Comparison of ENCODE assay signal across 8 cellular contexts in genomic region chr10:99731296-99732032, GRCh38. TPM values are rescaled to one million over a fixed set of nuclear protein-coding genes. Genes with fewer than 3 reads are reported as not detected.
A peak's percentile ranks its signal among the peaks of the same experiment; 100 is the strongest.
DNase-seq lines count a peak whose midpoint lies in the region; TF ChIP-seq lines count a peak whose summit lies in the region.

No MANE protein-coding gene starts in this region.

- H3K36me3 Mint-ChIP-seq in activated naive CD4-positive, alpha-beta T cell treated with anti-CD3 and anti-CD28 coated beads for 36 hours (ENCODE audit: low read depth), result peaks cover 30% of the 10 kb centered on the region

- peak overlapping the region; percentile 92 for H2AFZ ChIP-seq in neuronal stem cell (ENCODE audit: low read length)

- no peak overlapping the region for H2BK12ac ChIP-seq in neuronal stem cell (ENCODE audit: low read length)

- H3K23ac ChIP-seq in neuronal stem cell (ENCODE audit: low read depth, low read length, poor library complexity), result no peak overlapping the region

- H3K9ac ChIP-seq in neuronal stem cell (ENCODE audit: low read depth, low read length, poor library complexity), result peak overlapping the region; percentile 87

- TF ChIP-seq CTCF in NB4 (IDR thresholded peaks at IDR 0.05; ENCODE audit: low read depth, low read length) (no peak), GM20000 (IDR thresholded peaks at IDR 0.05; ENCODE audit: extremely low read depth, missing control alignments) (no peak)

- no peak overlapping the region for H4K8ac ChIP-seq in neuronal stem cell (ENCODE audit: low read depth, low read length)

- H3K79me1 ChIP-seq in neuronal stem cell (ENCODE audit: low read depth, low read length), result peaks cover 3% of the 10 kb centered on the region

- CTCF ChIA-PET in activated naive CD4-positive, alpha-beta T cell treated with anti-CD3 and anti-CD28 coated beads for 36 hours (lab: Charles Lee), result interaction anchor here (0.6 to 2.3 kb wide), 7 partner anchors 8 to 296 kb away, joined by 3 to 14 read pairs (median 4); no protein-coding TSS in a partner anchor

- peak overlapping the region; percentile 48 for H3K18ac ChIP-seq in neuronal stem cell (ENCODE audit: low read length)

- intact Hi-C loops in activated naive CD4-positive, alpha-beta T cell treated with anti-CD3 and anti-CD28 coated beads for 36 hours (cut with micrococcal nuclease), result loop anchor here (1.0 to 5.0 kb wide), 9 partner anchors 72 to 1596 kb away; partner anchors contain the start of genes DNMBP, ENTPD7, ERLIN1 and GOT1

- no peak overlapping the region for H2BK120ac ChIP-seq in neuronal stem cell (ENCODE audit: low read depth, low read length)

- H3K14ac ChIP-seq in neuronal stem cell (ENCODE audit: low read length), result no peak overlapping the region

- peak overlapping the region; percentile 48 for H3K4me2 ChIP-seq in neuronal stem cell (ENCODE audit: insufficient read depth, low read length, poor library complexity, severe bottlenecking)

- H3K4me1 Mint-ChIP-seq in activated naive CD4-positive, alpha-beta T cell treated with anti-CD3 and anti-CD28 coated beads for 36 hours (ENCODE audit: low read depth), result peaks cover 31% of the 10 kb centered on the region

- H3K27ac ChIP-seq in effector memory CD4-positive, alpha-beta T cell (ENCODE audit: insufficient read depth, low read length, poor library complexity, severe bottlenecking), result peak overlapping the region; percentile 89
- H3K27ac ChIP-seq in neuronal stem cell (replicated peaks; ENCODE audit: low read length), result peak overlapping the region; percentile 68

- H3K4ac ChIP-seq in neuronal stem cell (ENCODE audit: low read length), result no peak overlapping the region

- no peaks in the 10 kb centered on the region for H3K27me3 ChIP-seq in effector memory CD4-positive, alpha-beta T cell (replicated peaks; ENCODE audit: control insufficient read depth, insufficient read depth, low read length, poor library complexity, severe bottlenecking)
- no peaks in the 10 kb centered on the region for H3K27me3 ChIP-seq in neuronal stem cell (ENCODE audit: control insufficient read depth in 3 of 3, insufficient read depth in 3 of 3, low read depth in 1 of 3, low read length in 3 of 3)

- H4K91ac ChIP-seq in neuronal stem cell (ENCODE audit: low read depth, low read length, poor library complexity), result no peak overlapping the region

- peak overlapping the region; percentile 96 for H3K27ac Mint-ChIP-seq in activated naive CD4-positive, alpha-beta T cell treated with anti-CD3 and anti-CD28 coated beads for 36 hours

- H2BK5ac ChIP-seq in neuronal stem cell (ENCODE audit: low read length), result no peak overlapping the region

- peak overlapping the region; percentile 99 for H3K4me3 Mint-ChIP-seq in activated naive CD4-positive, alpha-beta T cell treated with anti-CD3 and anti-CD28 coated beads for 36 hours

- peaks cover 12% of the 10 kb centered on the region for H3K36me3 ChIP-seq in effector memory CD4-positive, alpha-beta T cell (ENCODE audit: control insufficient read depth, insufficient read depth, low read length)
- H3K36me3 ChIP-seq in neuronal stem cell (replicated peaks in 1 of 2; ENCODE audit: control insufficient read depth in 2 of 2, insufficient read depth in 2 of 2, low read length in 2 of 2), result peaks cover 6 to 38% of the 10 kb centered on the region in 2 donors

- no peaks in the 10 kb centered on the region for H3K27me3 Mint-ChIP-seq in activated naive CD4-positive, alpha-beta T cell treated with anti-CD3 and anti-CD28 coated beads for 36 hours (ENCODE audit: low read depth)

- H3K4me3 ChIP-seq in NB4 (ENCODE audit: low read depth, low read length) (peak overlapping the region; percentile 89), neuronal stem cell (ENCODE audit: low read length in 2 of 2) (peak overlapping the region; percentile 83 to 88)
- H3K4me3 ChIP-seq in effector memory CD4-positive, alpha-beta T cell (ENCODE audit: insufficient read depth, low read depth, low read length, poor library complexity, severe bottlenecking), result peak overlapping the region; percentile 90

- no peaks in the 10 kb centered on the region for H3K9me3 Mint-ChIP-seq in activated naive CD4-positive, alpha-beta T cell treated with anti-CD3 and anti-CD28 coated beads for 36 hours

- no peak overlapping the region for H2AK5ac ChIP-seq in neuronal stem cell (ENCODE audit: low read depth, low read length)

- WGBS in neuronal stem cell (ENCODE audit: extremely low coverage in 2 of 2, insufficient read length in 2 of 2, insufficient replicate concordance in 1 of 2), 2 donors, result no CpG with 5 or more reads among the region's 16 CpGs

- no peaks in the 10 kb centered on the region for H3K9me3 ChIP-seq in effector memory CD4-positive, alpha-beta T cell (ENCODE audit: control insufficient read depth, low read length)
- H3K9me3 ChIP-seq in neuronal stem cell (replicated peaks in 1 of 2; ENCODE audit: control insufficient read depth in 2 of 2, insufficient read depth in 1 of 2, low read depth in 1 of 2, low read length in 2 of 2), result no peaks in the 10 kb centered on the region

- no peak for TF ChIP-seq POLR2A in NB4 (IDR thresholded peaks at IDR 0.05; ENCODE audit: extremely low read depth, insufficient read length)

- no peak overlapping the region for H2BK15ac ChIP-seq in neuronal stem cell (ENCODE audit: low read length)

- H3K4me1 ChIP-seq in effector memory CD4-positive, alpha-beta T cell (ENCODE audit: control insufficient read depth, insufficient read depth, low read length, poor library complexity, severe bottlenecking), result peaks cover 12% of the 10 kb centered on the region
- peaks cover 0 to 3% of the 10 kb centered on the region in 2 donors for H3K4me1 ChIP-seq in neuronal stem cell (ENCODE audit: control insufficient read depth in 2 of 2, insufficient read depth in 1 of 2, low read depth in 1 of 2, low read length in 2 of 2)

- DNase-seq in activated naive CD4-positive, alpha-beta T cell treated with anti-CD3 and anti-CD28 coated beads for 36 hours, result no peak
- no peak for DNase-seq in activated naive CD4-positive, alpha-beta T cell treated with anti-CD3 and anti-CD28 coated beads, Interleukin-2, amount 50 U/mL, for 16 hours
- DNase-seq in NB4 (ENCODE audit: low read depth) (peak; percentile 30), neuronal stem cell (ENCODE audit: low spot score) (no peak), cerebellar nuclear complex (lab: John Stamatoyannopoulos, UW) (no peak), GM20000 (ENCODE audit: low spot score) (no peak)
- no peak for DNase-seq in effector memory CD4-positive, alpha-beta T cell
- no peak for DNase-seq in activated CD4-positive, alpha-beta T cell treated with anti-CD3 and anti-CD28 coated beads for 1 hour

RNA-seq across cellular contexts. Expression of gene COX15, which starts 0.5 kb away (rescaled TPM):
- total RNA-seq in activated naive CD4-positive, alpha-beta T cell treated with anti-CD3 and anti-CD28 coated beads for 36 hours, result 10 to 100 TPM; 36.3 to 38.8 TPM
- polyA plus RNA-seq in neuronal stem cell (2013, experiment 1 of 2), result 19.8 TPM
- polyA plus RNA-seq in neuronal stem cell (2013, experiment 2 of 2), result 20.1 TPM

RNA-seq across cellular contexts. Expression of gene CUTC, which starts 0.6 kb away (rescaled TPM):
- 10 to 100 TPM; 21.6 to 21.9 TPM for total RNA-seq in activated naive CD4-positive, alpha-beta T cell treated with anti-CD3 and anti-CD28 coated beads for 36 hours
- 20.2 TPM for polyA plus RNA-seq in neuronal stem cell (2013, experiment 1 of 2)
- polyA plus RNA-seq in neuronal stem cell (2013, experiment 2 of 2), result 20.4 TPM

RNA-seq across cellular contexts. Expression of gene ABCC2, which starts 51.0 kb away (rescaled TPM):
- total RNA-seq in activated naive CD4-positive, alpha-beta T cell treated with anti-CD3 and anti-CD28 coated beads for 36 hours, result under 1 TPM; 0.20 to 0.64 TPM
- polyA plus RNA-seq in neuronal stem cell (2013, experiment 1 of 2), result 0.31 TPM
- 0.26 TPM for polyA plus RNA-seq in neuronal stem cell (2013, experiment 2 of 2)
